ENCODE assay signal across 8 cellular contexts in genomic region chr1:35573198-35573775, GRCh38. TPM values are rescaled to one million over a fixed set of nuclear protein-coding genes. Genes with fewer than 3 reads are reported as not detected.
A peak's percentile ranks its signal among the peaks of the same experiment; 100 is the strongest.
DNase-seq lines count a peak whose midpoint lies in the region; ATAC-seq, FAIRE-seq and TF ChIP-seq lines count a peak whose summit lies in the region.

TSS of gene TFAP2E (plus strand) at chr1:35573314. CDS start at chr1:35573578, 264 bp downstream.

- no peaks in the 10 kb centered on the region for H3F3A ChIP-seq in neural cell (ENCODE audit: insufficient read depth, low read length, poor library complexity, severe bottlenecking)

- H3K9ac ChIP-seq in neural cell (ENCODE audit: low read length) = peak within 1 kb of the TSS; percentile 11

- peaks cover 8% of the 10 kb centered on the region for H3K4me1 Mint-ChIP-seq in activated T-cell treated with anti-CD3 and anti-CD28 coated beads, Interleukin-2, amount 50 U/mL, for 72 hours (ENCODE audit: low read depth)

- H3K27me3 ChIP-seq in foreskin keratinocyte (peaks cover 40% of the 10 kb centered on the region), neural cell (ENCODE audit: insufficient read depth, low read depth, low read length) (peaks cover 85% of the 10 kb centered on the region)

- TF ChIP-seq CTCF in HFF-Myc (IDR thresholded peaks at IDR 0.05; ENCODE audit: low read depth, low read length, missing control alignments) (no peak), foreskin keratinocyte (conservative IDR thresholded peaks at IDR 0.05) (no peak), neural cell (IDR thresholded peaks at IDR 0.05; ENCODE audit: poor library complexity, severe bottlenecking) (no peak)

- H3K4me2 ChIP-seq in neural cell (ENCODE audit: low read length) = no peak within 1 kb of the TSS

- no peaks in the 10 kb centered on the region for H3K36me3 ChIP-seq in neural cell (ENCODE audit: insufficient read depth, low read length)

- peak within 1 kb of the TSS in 1 of 2 donors; percentile 46 for H3K4me3 Mint-ChIP-seq in activated T-cell treated with anti-CD3 and anti-CD28 coated beads, Interleukin-2, amount 50 U/mL, for 72 hours

- H3K27ac Mint-ChIP-seq in activated T-cell treated with anti-CD3 and anti-CD28 coated beads, Interleukin-2, amount 50 U/mL, for 72 hours = no peak within 1 kb of the TSS

- no peaks in the 10 kb centered on the region for H3K79me2 ChIP-seq in neural cell (replicated peaks; ENCODE audit: insufficient read depth, low read length)

- H3K4me3 ChIP-seq in HFF-Myc (replicated peaks; ENCODE audit: low read depth, low read length) = peak within 1 kb of the TSS; percentile 44
- peak within 1 kb of the TSS; percentile 66 for H3K4me3 ChIP-seq in neural cell (ENCODE audit: low read length)

- no peak for TF ChIP-seq EP300 in neural cell (conservative IDR thresholded peaks at IDR 0.05; ENCODE audit: poor library complexity, severe bottlenecking)

- H3K9me3 Mint-ChIP-seq in activated T-cell treated with anti-CD3 and anti-CD28 coated beads, Interleukin-2, amount 50 U/mL, for 72 hours = no peaks in the 10 kb centered on the region

- TF ChIP-seq RAD21 in neural cell (conservative IDR thresholded peaks at IDR 0.05) = no peak

- no peak for FAIRE-seq in GM19239 (lab: Jason Lieb, UNC)

- no peaks in the 10 kb centered on the region for H4K20me1 ChIP-seq in neural cell (ENCODE audit: insufficient read depth)

- no peaks in the 10 kb centered on the region for H3K9me3 ChIP-seq in neural cell (ENCODE audit: low read length)

- ATAC-seq in SK-N-SH treated with all-trans-retinoic acid at 6 μM for 48 hours (peak; percentile 71), foreskin keratinocyte (peak; percentile 54), HG03095 (IDR thresholded peaks at IDR 0.05; ENCODE audit: unreplicated experiment) (no peak)
- no peak for ATAC-seq in activated T-cell treated with anti-CD3 and anti-CD28 coated beads, Interleukin-2, amount 50 U/mL, for 72 hours (replicated peaks in 1 of 2)

- H3K4me1 ChIP-seq in foreskin keratinocyte = peaks cover 4% of the 10 kb centered on the region

- peaks cover 19% of the 10 kb centered on the region for H3K27me3 Mint-ChIP-seq in activated T-cell treated with anti-CD3 and anti-CD28 coated beads, Interleukin-2, amount 50 U/mL, for 72 hours (ENCODE audit: low read depth)

- DNase-seq in HFF-Myc (ENCODE audit: extremely low read depth, low read depth) = no peak
- no peak for DNase-seq in foreskin keratinocyte
- DNase-seq in GM19239 (ENCODE audit: insufficient read length, low spot score) = no peak
- no peak for DNase-seq in activated T-cell treated with anti-CD3 and anti-CD28 coated beads, Interleukin-2, amount 50 U/mL, for 72 hours
- no peak for DNase-seq in NOMO-1 treated with DMSO at 0.1 percent for 48 hours (lab: John Stamatoyannopoulos, UW; ENCODE audit: unreplicated experiment)

- H3K36me3 Mint-ChIP-seq in activated T-cell treated with anti-CD3 and anti-CD28 coated beads, Interleukin-2, amount 50 U/mL, for 72 hours (ENCODE audit: insufficient read depth in 2 of 2) = peaks cover 0 to 2% of the 10 kb centered on the region in 2 donors

- H3K27ac ChIP-seq in foreskin keratinocyte (no peak within 1 kb of the TSS), neural cell (ENCODE audit: low read length) (no peak within 1 kb of the TSS)

- no peaks in the 10 kb centered on the region for H3K9me2 ChIP-seq in neural cell (ENCODE audit: insufficient read depth, low read length)

- H2AFZ ChIP-seq in neural cell (ENCODE audit: low read depth, low read length) = no peak within 1 kb of the TSS

TF ChIP-seq in SK-N-SH treated with all-trans-retinoic acid at 6 μM for 48 hours, 23 proteins besides CTCF, POLR2A, EP300 and RAD21 (continues in another document):
- TF ChIP-seq GLIS3 (CRISPR knock-in tag; IDR thresholded peaks at IDR 0.05) = no peak
- no peak for TF ChIP-seq ISL1 (CRISPR knock-in tag; IDR thresholded peaks at IDR 0.05)
- TF ChIP-seq ZNF70 (CRISPR knock-in tag; IDR thresholded peaks at IDR 0.05) = no peak
- TF ChIP-seq CSDC2 (CRISPR knock-in tag; IDR thresholded peaks at IDR 0.05) = no peak
- TF ChIP-seq ZFP30 (CRISPR knock-in tag; IDR thresholded peaks at IDR 0.05) = no peak
- no peak for TF ChIP-seq POU6F1 (CRISPR knock-in tag; IDR thresholded peaks at IDR 0.05; ENCODE audit: borderline replicate concordance, low read depth)
- TF ChIP-seq ZC3H10 (CRISPR knock-in tag; IDR thresholded peaks at IDR 0.05) = no peak
- TF ChIP-seq ESRRG (CRISPR knock-in tag; IDR thresholded peaks at IDR 0.05) = no peak
- TF ChIP-seq PATZ1 (CRISPR knock-in tag; IDR thresholded peaks at IDR 0.05; ENCODE audit: borderline replicate concordance) = no peak
- no peak for TF ChIP-seq BACH2 (CRISPR knock-in tag; IDR thresholded peaks at IDR 0.05; ENCODE audit: borderline replicate concordance)
- no peak for TF ChIP-seq RARB (CRISPR knock-in tag; IDR thresholded peaks at IDR 0.05)

TF ChIP-seq in neural cell, 6 proteins besides CTCF, POLR2A, EP300 and RAD21:
- peak; percentile 49 for TF ChIP-seq POLR2AphosphoS5 (IDR thresholded peaks at IDR 0.05)
- no peak for TF ChIP-seq SMC3 (conservative IDR thresholded peaks at IDR 0.05; ENCODE audit: poor library complexity)
TF ChIP-seq in neural cell: peak in this region for 1.

RNA-seq across cellular contexts. Expression of gene TFAP2E, which starts in this region (rescaled TPM):
- total RNA-seq in foreskin keratinocyte = 0.18 and 0.31 TPM in 2 replicates
- polyA plus RNA-seq in foreskin keratinocyte (0.32 and 0.33 TPM in 2 replicates), neural cell (7.0 and 7.6 TPM in 2 replicates)
- 0.97 and 1.9 TPM in 2 replicates for polyA minus RNA-seq in neural cell
- total RNA-seq in activated T-cell treated with anti-CD3 and anti-CD28 coated beads, Interleukin-2, amount 50 U/mL, for 72 hours = 1 to 10 TPM; 1.2 to 1.9 TPM

Comparison
In these comparisons a context has a peak if more than half of its experiments do, and no peak if none do; other contexts are left out.
1. Peak in ATAC-seq in foreskin keratinocyte; RNA of the gene not detected or under 1 TPM.